ENCODE assay signal across 30 cellular contexts in the genomic region with DNA sequence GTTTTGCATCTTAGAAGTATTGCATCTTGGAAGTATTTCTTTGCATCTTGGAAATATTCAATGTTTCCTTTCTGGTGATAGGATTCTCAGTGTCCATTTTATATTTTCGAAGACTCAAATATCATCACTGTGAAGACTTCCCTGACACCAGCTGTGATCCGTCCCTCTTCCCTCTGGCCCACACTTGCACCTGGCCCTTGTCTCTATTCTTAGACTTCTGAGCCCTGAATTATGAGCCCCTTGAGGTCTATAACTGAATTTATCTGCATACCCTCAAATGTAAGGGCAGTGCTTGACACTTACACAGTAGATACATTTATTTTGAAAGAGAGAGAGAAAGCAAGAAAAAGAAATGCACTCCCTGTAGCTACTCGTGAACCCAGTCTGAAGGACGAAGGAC.
"Had no signal": no experiment of that assay in that cellular context is flagged by ENCODE, and none has a peak within 500 bp of the region (broad histone marks: within the 10 kb centered on the region; RNA-seq: fewer than 3 reads in every experiment).

No MANE protein-coding gene starts in this region.

- H3K27me3 Mint-ChIP-seq: activated CD8-positive, alpha-beta memory T cell treated with anti-CD3 and anti-CD28 coated beads, Interleukin-2, amount 10 ng/mL, durations not matched to agents 7 days and 5 days; activated naive CD8-positive, alpha-beta T cell; naive B cell; stimulated activated naive B cell treated with anti-CD40 and anti-IgM and Interleukin-4, amounts not matched to agents 10 μg/mL and 1 μg/mL and 100 μg/mL, for 72 hours had no signal

- H3K9me3 ChIP-seq: colonic mucosa, pancreas, prostate gland, stomach, tibial artery had no signal

- H3K27ac ChIP-seq: colonic mucosa, epithelial cell of prostate, pancreas, prostate gland, tibial artery had no signal

- H3K9me3 Mint-ChIP-seq: naive B cell; stimulated activated naive B cell treated with anti-CD40 and anti-IgM and Interleukin-4, amounts not matched to agents 10 μg/mL and 1 μg/mL and 100 μg/mL, for 72 hours; WTC11 had no signal

- H3K36me3 Mint-ChIP-seq: activated CD8-positive, alpha-beta memory T cell treated with anti-CD3 and anti-CD28 coated beads, Interleukin-2, amount 10 ng/mL, durations not matched to agents 7 days and 5 days; naive B cell; WTC11 had no signal

- H3K4me3 ChIP-seq: colonic mucosa, pancreas, prostate gland, stomach, tibial artery had no signal

- H3K4me1 ChIP-seq: colonic mucosa, pancreas, prostate gland had no signal

- H3K27ac Mint-ChIP-seq: activated CD8-positive, alpha-beta memory T cell treated with anti-CD3 and anti-CD28 coated beads, Interleukin-2, amount 10 ng/mL, durations not matched to agents 7 days and 5 days; activated CD8-positive, alpha-beta T cell treated with anti-CD3 and anti-CD28 coated beads, Interleukin-2, amount 10 ng/mL, durations not matched to agents 7 days and 5 days; activated naive CD8-positive, alpha-beta T cell; activated T-cell treated with anti-CD3 and anti-CD28 coated beads, Interleukin-2, amount 50 U/mL, for 72 hours; stimulated activated naive B cell treated with anti-CD40 and anti-IgM and Interleukin-4, amounts not matched to agents 10 μg/mL and 1 μg/mL and 100 μg/mL, for 72 hours; WTC11 had no signal

- H3K4me3 Mint-ChIP-seq: activated CD8-positive, alpha-beta memory T cell treated with anti-CD3 and anti-CD28 coated beads, Interleukin-2, amount 10 ng/mL, durations not matched to agents 7 days and 5 days; activated CD8-positive, alpha-beta T cell treated with anti-CD3 and anti-CD28 coated beads, Interleukin-2, amount 10 ng/mL, durations not matched to agents 7 days and 5 days; activated naive CD8-positive, alpha-beta T cell; activated T-cell treated with anti-CD3 and anti-CD28 coated beads, Interleukin-2, amount 50 U/mL, for 72 hours; neural crest cell; stimulated activated naive B cell treated with anti-CD40 and anti-IgM and Interleukin-4, amounts not matched to agents 10 μg/mL and 1 μg/mL and 100 μg/mL, for 72 hours; WTC11 had no signal

- H3K27me3 ChIP-seq: colonic mucosa, pancreas, stomach, tibial artery had no signal

- H3K36me3 ChIP-seq: colonic mucosa, pancreas, prostate gland, stomach, tibial artery had no signal

- FAIRE-seq: endometrium, frontal cortex, pancreas, small intestine had no signal

- DNase-seq: activated CD8-positive, alpha-beta memory T cell treated with anti-CD3 and anti-CD28 coated beads, Interleukin-2, amount 10 ng/mL, durations not matched to agents 7 days and 5 days; activated CD8-positive, alpha-beta T cell treated with anti-CD3 and anti-CD28 coated beads, Interleukin-2, amount 10 ng/mL, durations not matched to agents 7 days and 5 days; activated naive CD4-positive, alpha-beta T cell; activated T-cell treated with anti-CD3 and anti-CD28 coated beads, Interleukin-2, amount 50 U/mL, for 72 hours; anterior cingulate cortex; cerebellar nuclear complex; colonic mucosa; effector CD8-positive, alpha-beta T cell; glutamatergic neuron; islet precursor cell; left ventricle myocardium superior; mammary epithelial cell; naive B cell; nucleus accumbens; pancreas; retina; small intestine; stimulated activated CD4-positive, alpha-beta T cell treated with anti-CD3 and anti-CD28 coated beads, Interleukin-4, amount 100 ng/mL, for 24 hours; stimulated activated naive B cell treated with anti-CD40 and anti-IgM and Interleukin-4, amounts not matched to agents 10 μg/mL and 1 μg/mL and 100 μg/mL, for 72 hours; stomach; T-helper 2 cell; tibial artery had no signal

- ATAC-seq: activated CD8-positive, alpha-beta memory T cell treated with anti-CD3 and anti-CD28 coated beads, Interleukin-2, amount 10 ng/mL, durations not matched to agents 7 days and 5 days; activated CD8-positive, alpha-beta T cell treated with anti-CD3 and anti-CD28 coated beads, Interleukin-2, amount 10 ng/mL, durations not matched to agents 7 days and 5 days; activated T-cell treated with anti-CD3 and anti-CD28 coated beads, Interleukin-2, amount 50 U/mL, for 72 hours; left ventricle myocardium superior; sciatic nerve; stimulated activated naive B cell treated with anti-CD40 and anti-IgM and Interleukin-4, amounts not matched to agents 10 μg/mL and 1 μg/mL and 100 μg/mL, for 72 hours; WTC11 had no signal
